31 cellular contexts compared by ENCODE assay signal in genomic region chr15:82845686-82846085, GRCh38. TPM values are rescaled to one million over a fixed set of nuclear protein-coding genes. Genes with fewer than 3 reads are reported as not detected.
"Had no signal": no experiment of that assay in that cellular context is flagged by ENCODE, and none has a peak within 500 bp of the region (broad histone marks: within the 10 kb centered on the region; RNA-seq: fewer than 3 reads in every experiment).

No MANE protein-coding gene starts in this region.

- H3K4me3 ChIP-seq: ascending aorta, cardiac muscle cell, colonic mucosa, esophagus squamous epithelium, left ventricle myocardium inferior, right atrium auricular region, testis, uterus had no signal

- H3K4me3 Mint-ChIP-seq: activated CD4-positive, alpha-beta memory T cell treated with anti-CD3 and anti-CD28 coated beads for 36 hours; activated naive CD4-positive, alpha-beta T cell treated with anti-CD3 and anti-CD28 coated beads, Interleukin-2, amount 10 ng/mL, durations not matched to agents 7 days and 5 days; brain; mesothelial cell of epicardium had no signal

- H3K27ac ChIP-seq: ascending aorta, cardiac muscle cell, colonic mucosa, epithelial cell of prostate, esophagus squamous epithelium, left ventricle myocardium inferior, parathyroid adenoma, right atrium auricular region, testis, uterus had no signal

- ATAC-seq: activated T-cell treated with anti-CD3 and anti-CD28 coated beads, Interleukin-2, amount 50 U/mL, for 72 hours; stimulated activated naive CD8-positive, alpha-beta T cell treated with anti-CD3 and anti-CD28 coated beads, Interleukin-15, Interleukin-2, amounts not matched to agents 100 U/mL and 50 U/mL, for 24 hours had no signal

- H3K36me3 ChIP-seq: ascending aorta, cardiac muscle cell, colonic mucosa, esophagus squamous epithelium, right atrium auricular region had no signal

- H3K9me3 Mint-ChIP-seq: activated naive CD8-positive, alpha-beta T cell treated with anti-CD3 and anti-CD28 coated beads, Interleukin-2, amount 10 ng/mL, durations not matched to agents 7 days and 5 days; activated T-cell treated with anti-CD3 and anti-CD28 coated beads, Interleukin-2, amount 50 U/mL, for 72 hours had no signal

- H3K27me3 Mint-ChIP-seq: activated CD4-positive, alpha-beta memory T cell treated with anti-CD3 and anti-CD28 coated beads for 36 hours; brain had no signal

- H3K27me3 ChIP-seq: ascending aorta, cardiac muscle cell, colonic mucosa, esophagus squamous epithelium, right atrium auricular region, testis, uterus had no signal

- H3K9me3 ChIP-seq: ascending aorta, colonic mucosa, esophagus squamous epithelium, left ventricle myocardium inferior, right atrium auricular region, testis, uterus had no signal

- DNase-seq: activated CD4-positive, alpha-beta memory T cell treated with anti-CD3 and anti-CD28 coated beads for 36 hours; activated CD4-positive, alpha-beta T cell treated with anti-CD3 and anti-CD28 coated beads for 4 hours; activated gamma-delta T cell; activated naive CD8-positive, alpha-beta T cell treated with anti-CD3 and anti-CD28 coated beads, Interleukin-2, amount 10 ng/mL, durations not matched to agents 7 days and 5 days; activated T-cell treated with anti-CD3 and anti-CD28 coated beads for 4 hours; activated T-cell treated with anti-CD3 and anti-CD28 coated beads, Interleukin-2, amount 50 U/mL, for 72 hours; cerebellar nuclear complex; colonic mucosa; effector CD8-positive, alpha-beta T cell; esophagus squamous epithelium; foreskin melanocyte; islet precursor cell; left ventricle myocardium inferior; nucleus accumbens; stimulated activated naive CD8-positive, alpha-beta T cell treated with anti-CD3 and anti-CD28 coated beads, Interleukin-15, Interleukin-2, amounts not matched to agents 100 U/mL and 50 U/mL, for 24 hours; testis; uterus had no signal

- H3K27ac Mint-ChIP-seq: activated CD4-positive, alpha-beta memory T cell treated with anti-CD3 and anti-CD28 coated beads for 36 hours; activated naive CD4-positive, alpha-beta T cell treated with anti-CD3 and anti-CD28 coated beads, Interleukin-2, amount 10 ng/mL, durations not matched to agents 7 days and 5 days; activated naive CD8-positive, alpha-beta T cell treated with anti-CD3 and anti-CD28 coated beads, Interleukin-2, amount 10 ng/mL, durations not matched to agents 7 days and 5 days; brain; mesothelial cell of epicardium had no signal

- FAIRE-seq: endometrium had no signal

- H3K9ac ChIP-seq: parathyroid adenoma had no signal

- H3K4me1 ChIP-seq: ascending aorta, colonic mucosa, uterus had no signal

RNA-seq across cellular contexts. Expression of gene FSD2, which starts 39.8 kb away (rescaled TPM):
- total RNA-seq: activated CD4-positive, alpha-beta memory T cell treated with anti-CD3 and anti-CD28 coated beads for 36 hours; activated naive CD8-positive, alpha-beta T cell treated with anti-CD3 and anti-CD28 coated beads, Interleukin-2, amount 10 ng/mL, durations not matched to agents 7 days and 5 days; activated T-cell treated with anti-CD3 and anti-CD28 coated beads, Interleukin-2, amount 50 U/mL, for 72 hours; ascending aorta; colonic mucosa; dermis microvascular lymphatic vessel endothelial cell; esophagus squamous epithelium; lung microvascular endothelial cell; mesothelial cell of epicardium; naive thymus-derived CD4-positive, alpha-beta T cell; pulmonary artery endothelial cell; T-helper 1 cell treated with Interleukin-12 subunit alpha and Interleukin-12 subunit beta and Interleukin-4 antibody, amounts not matched to agents 30 ng/mL and 1 ng/mL, for 36 hours; uterus had no signal
